Comparison of ENCODE assay signal across 9 cellular contexts in genomic region chr1:156652131-156652991, GRCh38. TPM values are rescaled to one million over a fixed set of nuclear protein-coding genes. Genes with fewer than 3 reads are reported as not detected.
DNase-seq lines count a peak whose midpoint lies in the region; ATAC-seq and TF ChIP-seq lines count a peak whose summit lies in the region.
"Had no signal": no experiment of that assay in that cellular context is flagged by ENCODE, and none has a peak within 500 bp of the region (broad histone marks: within the 10 kb centered on the region; RNA-seq: fewer than 3 reads in every experiment).

No MANE protein-coding gene starts in this region.

- TF ChIP-seq CTCF in HEK293 (tag by site-specific recombination; IDR thresholded peaks at IDR 0.05): no peak
- no peak for TF ChIP-seq CTCF in left lung (IDR thresholded peaks at IDR 0.05)

- peak; percentile 52 for ATAC-seq in left lung

- H3K36me3 ChIP-seq in HEK293 (ENCODE audit: control insufficient read depth in 2 of 2, insufficient read depth in 1 of 2, low read length in 2 of 2) (no peaks in the 10 kb centered on the region), left lung (no peaks in the 10 kb centered on the region)

- CTCF ChIA-PET in HEK293 (lab: Yijun Ruan, JAX): interaction anchor here (0.7 to 6.3 kb wide), 5 partner anchors 7 to 267 kb away, joined by 3 to 91 read pairs (median 4); no protein-coding TSS in a partner anchor

- DNase-seq in UCSD-AML1 (lab: John Stamatoyannopoulos, UW; ENCODE audit: unreplicated experiment) (peak; percentile 44), left lung (no peak), ureter (ENCODE audit: low spot score) (no peak), NAMALWA (ENCODE audit: low spot score) (no peak)
- no peak for DNase-seq in NK-92 treated with Interleukin-12 subunit alpha and Interleukin-12 subunit beta, amount 100 ng/mL, for 24 hours (lab: John Stamatoyannopoulos, UW)
- DNase-seq: effector memory CD4-positive, alpha-beta T cell; NCI-H2081 had no signal

- POLR2A ChIA-PET in HEK293 (lab: Yijun Ruan, JAX): interaction anchor here (0.6 kb wide), 1 partner anchor 25 kb away, joined by 3 read pairs; no protein-coding TSS in a partner anchor

- no peak overlapping the region for H3K27ac ChIP-seq in HEK293 (ENCODE audit: extremely low read depth, low read depth, low read length)
- no peak overlapping the region for H3K27ac ChIP-seq in left lung

- H3K9me3 ChIP-seq in HEK293 (ENCODE audit: control insufficient read depth, insufficient read depth, low read depth, low read length) (no peaks in the 10 kb centered on the region), left lung (no peaks in the 10 kb centered on the region)

- peaks cover 19 to 100% of the 10 kb centered on the region in 2 donors for H3K27me3 ChIP-seq in left lung

- H3K4me3 ChIP-seq in HEK293 (ENCODE audit: low read depth, low read length) (no peak overlapping the region), left lung (no peak overlapping the region)

- intact Hi-C loops in left lung (cut with DNase I): no loop called here

- H3K4me1 ChIP-seq in HEK293 (ENCODE audit: control insufficient read depth, insufficient read depth, low read length) (no peaks in the 10 kb centered on the region; the same call in 1 of the 2 replicates), left lung (peaks cover 4 to 10% of the 10 kb centered on the region in 2 donors)

TF ChIP-seq in HEK293, 187 proteins besides CTCF, POLR2A, EP300 and RAD21:
- TF ChIP-seq REST (tag by site-specific recombination; IDR thresholded peaks at IDR 0.05): peak; percentile 99
- TF ChIP-seq ZNF513 (tag by site-specific recombination; IDR thresholded peaks at IDR 0.05): peak; percentile 80; the same call in 1 of the 2 replicates
- peak; percentile 66 for TF ChIP-seq ZFHX2 (tag by site-specific recombination; conservative IDR thresholded peaks at IDR 0.05)
- peak; percentile 8; the same call in 1 of the 2 replicates for TF ChIP-seq GLIS1 (tag by site-specific recombination; IDR thresholded peaks at IDR 0.05)
- peak; percentile 84 for TF ChIP-seq EGR2 (tag by site-specific recombination; IDR thresholded peaks at IDR 0.05; ENCODE audit: low read depth)
- no peak for TF ChIP-seq OVOL3 (tag by site-specific recombination; IDR thresholded peaks at IDR 0.05)
- TF ChIP-seq ZNF677 (tag by site-specific recombination; IDR thresholded peaks at IDR 0.05): no peak

RNA-seq across cellular contexts. Expression of gene BCAN, which starts 10.4 kb away (rescaled TPM):
- total RNA-seq in left lung: under 1 TPM; 0.34 to 0.35 TPM
- total RNA-seq in ureter: 1.1 TPM
- total RNA-seq: activated T-helper 1 cell treated with anti-CD3 and anti-CD28 coated beads, Interleukin-12 subunit alpha, Interleukin-12 subunit beta, Interleukin-2, Interleukin-4 antibody, amounts not matched to agents 30 ng/mL and 10 ng/mL and 1 ng/mL, durations not matched to agents 14 hours and 24 hours and 36 hours had no signal

RNA-seq across cellular contexts. Expression of gene NES, which starts 24.8 kb away (rescaled TPM):
- 10 to 100 TPM; 56.9 to 58.5 TPM for total RNA-seq in left lung
- total RNA-seq in ureter: 42.4 TPM
- total RNA-seq: activated T-helper 1 cell treated with anti-CD3 and anti-CD28 coated beads, Interleukin-12 subunit alpha, Interleukin-12 subunit beta, Interleukin-2, Interleukin-4 antibody, amounts not matched to agents 30 ng/mL and 10 ng/mL and 1 ng/mL, durations not matched to agents 14 hours and 24 hours and 36 hours had no signal

RNA-seq across cellular contexts. Expression of gene HAPLN2, which starts 33.1 kb away (rescaled TPM):
- total RNA-seq in left lung (under 1 TPM in 1 of 2 donors, not detected in 1; 0.18 TPM), ureter (5.6 TPM)
- total RNA-seq: activated T-helper 1 cell treated with anti-CD3 and anti-CD28 coated beads, Interleukin-12 subunit alpha, Interleukin-12 subunit beta, Interleukin-2, Interleukin-4 antibody, amounts not matched to agents 30 ng/mL and 10 ng/mL and 1 ng/mL, durations not matched to agents 14 hours and 24 hours and 36 hours had no signal

RNA-seq across cellular contexts. Expression of gene GPATCH4, which starts 51.1 kb away (rescaled TPM):
- 10 to 100 TPM; 16.1 to 29.1 TPM for total RNA-seq in left lung
- total RNA-seq in ureter: 42.5 TPM

RNA-seq across cellular contexts. Expression of gene CRABP2, which starts 53.0 kb away (rescaled TPM):
- total RNA-seq in left lung (10 to 100 TPM in 1 of 2 donors, 1 to 10 TPM in 1; 2.7 to 23.3 TPM), ureter (229 TPM)
